In genomic region chr5:145585-146323, GRCh38 we compare ENCODE assay signal across 34 cellular contexts. TPM values are rescaled to one million over a fixed set of nuclear protein-coding genes. Genes with fewer than 3 reads are reported as not detected.
"Had no signal": no experiment of that assay in that cellular context is flagged by ENCODE, and none has a peak within 500 bp of the region (broad histone marks: within the 10 kb centered on the region; RNA-seq: fewer than 3 reads in every experiment).

No MANE protein-coding gene starts in this region.

- H3K27ac ChIP-seq: adrenal gland, body of pancreas, breast epithelium, KMS-11, PC-9, RWPE1, WERI-Rb-1 had no signal

- DNase-seq: activated CD4-positive, alpha-beta T cell treated with anti-CD3 and anti-CD28 coated beads for 1 hour; activated CD4-positive, alpha-beta T cell treated with anti-CD3 and anti-CD28 coated beads, Interleukin-2, amount 10 ng/mL, durations not matched to agents 7 days and 5 days; activated CD4-positive, alpha-beta T cell treated with anti-CD3 and anti-CD28 coated beads, Interleukin-2, amount 50 U/mL, for 48 hours; activated CD4-positive, CD25-positive, alpha-beta regulatory T cell; activated CD8-positive, alpha-beta T cell treated with anti-CD3 and anti-CD28 coated beads, Interleukin-2, amount 10 ng/mL, durations not matched to agents 7 days and 5 days; activated gamma-delta T cell treated with Interleukin-2 at 50 U/mL for 16 hours; activated naive CD4-positive, alpha-beta T cell treated with anti-CD3 and anti-CD28 coated beads for 36 hours; activated T-cell treated with anti-CD3 and anti-CD28 coated beads, Interleukin-2, amount 50 U/mL, for 24 hours; adrenal gland; body of pancreas; MM.1S; MV-4-11; NCI-H1092; NCI-H1436 treated with DMSO at 0.1 percent for 48 hours; NCI-H1694 treated with DMSO at 0.1 percent for 48 hours; NCI-H2029; NCI-H345; NCI-H526; NCI-H748 treated with DMSO at 0.1 percent for 48 hours; PC-9; SW 1271; T-helper 1 cell; T-helper 2 cell; T-helper 9 cell; WERI-Rb-1 had no signal

- H2AFZ ChIP-seq: PC-9 had no signal

- H3K4me3 ChIP-seq: adrenal gland, body of pancreas, breast epithelium, PC-9 had no signal

- H3K9ac ChIP-seq: KMS-11 had no signal

- H3K4me2 ChIP-seq: KMS-11, PC-9 had no signal

- H3K36me3 ChIP-seq: adrenal gland, breast epithelium, WERI-Rb-1 had no signal

- H3K27me3 ChIP-seq: adrenal gland, body of pancreas, breast epithelium had no signal

- FAIRE-seq: astrocyte, RCC 7860 had no signal

- H3K4me1 ChIP-seq: adrenal gland, body of pancreas, breast epithelium had no signal

- ATAC-seq: activated CD8-positive, alpha-beta T cell treated with anti-CD3 and anti-CD28 coated beads, Interleukin-2, amount 10 ng/mL, durations not matched to agents 7 days and 5 days; activated naive CD4-positive, alpha-beta T cell treated with anti-CD3 and anti-CD28 coated beads, Interleukin-2, amount 50 U/mL, for 72 hours; body of pancreas; Right ventricle myocardium inferior had no signal

RNA-seq across cellular contexts. Expression of gene LRRC14B, which starts 45.5 kb away (rescaled TPM):
- total RNA-seq: activated CD8-positive, alpha-beta T cell treated with anti-CD3 and anti-CD28 coated beads, Interleukin-2, amount 10 ng/mL, durations not matched to agents 7 days and 5 days; activated naive CD4-positive, alpha-beta T cell treated with anti-CD3 and anti-CD28 coated beads for 36 hours; activated T-helper 2 cell treated with anti-CD3 and anti-CD28 coated beads, Interferon-gamma antibody, Interleukin-2, Interleukin-4, amounts not matched to agents 10 μg/mL and 5 μg/mL and 100 μg/mL, durations not matched to agents 14 hours and 24 hours and 36 hours; adrenal gland; astrocyte; body of pancreas; NCI-H460; PC-9 had no signal
- polyA plus RNA-seq: adrenal gland had no signal

RNA-seq across cellular contexts. Expression of gene PLEKHG4B, which starts 53.8 kb away (rescaled TPM):
- total RNA-seq: activated CD8-positive, alpha-beta T cell treated with anti-CD3 and anti-CD28 coated beads, Interleukin-2, amount 10 ng/mL, durations not matched to agents 7 days and 5 days; activated naive CD4-positive, alpha-beta T cell treated with anti-CD3 and anti-CD28 coated beads for 36 hours; activated T-helper 2 cell treated with anti-CD3 and anti-CD28 coated beads, Interferon-gamma antibody, Interleukin-2, Interleukin-4, amounts not matched to agents 10 μg/mL and 5 μg/mL and 100 μg/mL, durations not matched to agents 14 hours and 24 hours and 36 hours; NCI-H460; PC-9; Right ventricle myocardium inferior had no signal
